Comparison of ENCODE assay signal across 1 cellular context in genomic region chr4:51850294-51850693, GRCh38.
A peak's percentile ranks its signal among the peaks of the same experiment; 100 is the strongest.
TF ChIP-seq lines count a peak whose summit lies in the region.

No MANE protein-coding gene starts in this region.

TF ChIP-seq in K562, 482 proteins besides CTCF, POLR2A, EP300 and RAD21:
- peak in 1 of 3 experiments; percentile 36 for TF ChIP-seq YY1 (IDR thresholded peaks at IDR 0.05; ENCODE audit: borderline replicate concordance in 1 of 3, control insufficient read depth in 1 of 3, extremely low read depth in 1 of 3, insufficient read depth in 3 of 3, insufficient read length in 1 of 3, insufficient replicate concordance in 2 of 3, low read depth in 1 of 3, low read length in 2 of 3)
- TF ChIP-seq, protein P1, sequence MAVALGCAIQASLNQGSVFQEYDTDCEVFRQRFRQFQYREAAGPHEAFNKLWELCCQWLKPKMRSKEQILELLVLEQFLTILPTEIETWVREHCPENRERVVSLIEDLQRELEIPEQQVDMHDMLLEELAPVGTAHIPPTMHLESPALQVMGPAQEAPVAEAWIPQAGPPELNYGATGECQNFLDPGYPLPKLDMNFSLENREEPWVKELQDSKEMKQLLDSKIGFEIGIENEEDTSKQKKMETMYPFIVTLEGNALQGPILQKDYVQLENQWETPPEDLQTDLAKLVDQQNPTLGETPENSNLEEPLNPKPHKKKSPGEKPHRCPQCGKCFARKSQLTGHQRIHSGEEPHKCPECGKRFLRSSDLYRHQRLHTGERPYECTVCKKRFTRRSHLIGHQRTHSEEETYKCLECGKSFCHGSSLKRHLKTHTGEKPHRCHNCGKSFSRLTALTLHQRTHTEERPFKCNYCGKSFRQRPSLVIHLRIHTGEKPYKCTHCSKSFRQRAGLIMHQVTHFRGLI (CRISPR knock-in tag; IDR thresholded peaks at IDR 0.05) = no peak
